Comparison of ENCODE assay signal across 13 cellular contexts in genomic region chr7:82036146-82036886, GRCh38.
A peak's percentile ranks its signal among the peaks of the same experiment; 100 is the strongest.
DNase-seq lines count a peak whose midpoint lies in the region; ATAC-seq and TF ChIP-seq lines count a peak whose summit lies in the region.
"Had no signal": no experiment of that assay in that cellular context is flagged by ENCODE, and none has a peak within 500 bp of the region (broad histone marks: within the 10 kb centered on the region; RNA-seq: fewer than 3 reads in every experiment).

No MANE protein-coding gene starts in this region.

- no peak overlapping the region for H3K9ac ChIP-seq in smooth muscle cell (ENCODE audit: low read depth)

- CTCF ChIA-PET in PC-9 (lab: Charles Lee) = no interaction called here
- CTCF ChIA-PET in OCI-LY7 (lab: Charles Lee; ENCODE audit: unreplicated experiment) = no interaction called here

- H4K20me1 ChIP-seq in smooth muscle cell (ENCODE audit: low read depth) = no peaks in the 10 kb centered on the region
- H4K20me1 ChIP-seq in PC-9 (ENCODE audit: insufficient read depth) = no peaks in the 10 kb centered on the region
- H4K20me1 ChIP-seq in OCI-LY7 (ENCODE audit: insufficient read depth, low read length) = no peaks in the 10 kb centered on the region

- ATAC-seq in SK-N-SH treated with all-trans-retinoic acid at 6 μM for 48 hours (peak; percentile 92), HG02571 (IDR thresholded peaks at IDR 0.05; ENCODE audit: unreplicated experiment) (no peak)
- ATAC-seq: HCT116 had no signal

- no peak overlapping the region for H3K4me2 ChIP-seq in smooth muscle cell
- no peak overlapping the region for H3K4me2 ChIP-seq in PC-9
- no peak overlapping the region for H3K4me2 ChIP-seq in OCI-LY7 (ENCODE audit: low read length)

- no peaks in the 10 kb centered on the region for H3K9me3 ChIP-seq in smooth muscle cell (replicated peaks; ENCODE audit: low read depth)
- H3K9me3 ChIP-seq in PC-9 (ENCODE audit: insufficient read depth, low read depth) = no peaks in the 10 kb centered on the region
- H3K9me3 ChIP-seq in OCI-LY7 (ENCODE audit: low read length) = no peaks in the 10 kb centered on the region
- H3K9me3 ChIP-seq: sigmoid colon had no signal

- H3K4me3 ChIP-seq in smooth muscle cell (no peak overlapping the region), PC-9 (no peak overlapping the region), OCI-LY7 (ENCODE audit: low read depth, low read length, poor library complexity, severe bottlenecking) (no peak overlapping the region)
- H3K4me3 ChIP-seq: sigmoid colon had no signal

- POLR2A ChIA-PET in PC-9 (lab: Charles Lee; ENCODE audit: unreplicated experiment) (interaction anchor here (0.7 kb wide), 1 partner anchor 410 kb away, joined by 5 read pairs; no protein-coding TSS in a partner anchor), OCI-LY7 (lab: Charles Lee) (no interaction called here)

- H3K79me2 ChIP-seq in smooth muscle cell (ENCODE audit: low read depth) (no peaks in the 10 kb centered on the region), PC-9 (ENCODE audit: low read depth) (no peaks in the 10 kb centered on the region), OCI-LY7 (ENCODE audit: insufficient read depth, low read depth, low read length) (no peaks in the 10 kb centered on the region)

- H3F3A ChIP-seq in smooth muscle cell (ENCODE audit: low read depth) (no peaks in the 10 kb centered on the region), PC-9 (ENCODE audit: insufficient read depth, low read depth) (no peaks in the 10 kb centered on the region)

- H3K27me3 ChIP-seq in smooth muscle cell (ENCODE audit: low read depth) (no peaks in the 10 kb centered on the region), PC-9 (ENCODE audit: insufficient read depth, low read depth) (no peaks in the 10 kb centered on the region)
- H3K27me3 ChIP-seq: sigmoid colon had no signal

- H3K36me3 ChIP-seq in smooth muscle cell (ENCODE audit: low read depth) (no peaks in the 10 kb centered on the region), PC-9 (ENCODE audit: low read depth) (no peaks in the 10 kb centered on the region), OCI-LY7 (ENCODE audit: insufficient read depth, low read length) (no peaks in the 10 kb centered on the region)
- H3K36me3 ChIP-seq: sigmoid colon had no signal

- no peak for TF ChIP-seq CTCF in smooth muscle cell (IDR thresholded peaks at IDR 0.05; ENCODE audit: borderline replicate concordance, insufficient read depth, poor library complexity, severe bottlenecking)
- no peak for TF ChIP-seq CTCF in PC-9 (conservative IDR thresholded peaks at IDR 0.05)
- TF ChIP-seq CTCF in OCI-LY7 (conservative IDR thresholded peaks at IDR 0.05; ENCODE audit: low read length) = no peak

- WGBS in smooth muscle cell (ENCODE audit: low lambda C conversion rate) = 81% methylated on average over 3 of the region's 3 CpGs

- H3K4me1 ChIP-seq in smooth muscle cell (ENCODE audit: low read depth) (no peaks in the 10 kb centered on the region), PC-9 (replicated peaks; ENCODE audit: insufficient read depth) (no peaks in the 10 kb centered on the region), OCI-LY7 (ENCODE audit: insufficient read depth, low read length, poor library complexity, severe bottlenecking) (no peaks in the 10 kb centered on the region)

- H3K27ac ChIP-seq in smooth muscle cell (ENCODE audit: low read depth) = peak overlapping the region; percentile 63
- H3K27ac ChIP-seq in PC-9 = no peak overlapping the region
- H3K27ac ChIP-seq in OCI-LY7 (ENCODE audit: low read depth, low read length, poor library complexity, severe bottlenecking) = no peak overlapping the region
- H3K27ac ChIP-seq: sigmoid colon had no signal

- DNase-seq in GM04504 (ENCODE audit: low read depth) (peak; percentile 64), fibroblast of peridontal ligament (ENCODE audit: extremely low read depth) (peak; percentile 90), smooth muscle cell (lab: John Stamatoyannopoulos, UW; ENCODE audit: unreplicated experiment) (no peak), PC-9 (no peak), OCI-LY7 (ENCODE audit: low spot score) (no peak)
- DNase-seq: activated T-cell treated with anti-CD3 and anti-CD28 coated beads for 4 hours; amygdala; effector memory CD4-positive, alpha-beta T cell; NCI-H2107; sigmoid colon had no signal

- no peaks in the 10 kb centered on the region; the same call in 1 of the 2 replicates for H3K9me2 ChIP-seq in PC-9 (ENCODE audit: insufficient read depth)
- H3K9me2 ChIP-seq in OCI-LY7 (ENCODE audit: insufficient read depth, low read length) = no peaks in the 10 kb centered on the region

- no peak overlapping the region for H2AFZ ChIP-seq in smooth muscle cell (ENCODE audit: low read depth)
- H2AFZ ChIP-seq in PC-9 = no peak overlapping the region
- no peak overlapping the region for H2AFZ ChIP-seq in OCI-LY7 (ENCODE audit: low read length)

- BruUV-seq in PC-9 (replicated peaks; lab: Mats Ljungman, UMichigan) (no TSS peak), OCI-LY7 (replicated peaks; lab: Mats Ljungman, UMichigan) (no TSS peak)

- intact Hi-C loops in PC-9 (cut with micrococcal nuclease; ENCODE audit: unreplicated experiment) = no loop called here
- intact Hi-C loops in OCI-LY7 (cut with micrococcal nuclease; ENCODE audit: unreplicated experiment) = no loop called here

TF ChIP-seq in SK-N-SH treated with all-trans-retinoic acid at 6 μM for 48 hours, 23 proteins besides CTCF, POLR2A, EP300 and RAD21 (continues in another document):
- TF ChIP-seq OSR1 (CRISPR knock-in tag; IDR thresholded peaks at IDR 0.05) = no peak
- no peak for TF ChIP-seq ZC3H10 (CRISPR knock-in tag; IDR thresholded peaks at IDR 0.05)
- TF ChIP-seq ZNF70 (CRISPR knock-in tag; IDR thresholded peaks at IDR 0.05) = no peak
- TF ChIP-seq ISL1 (CRISPR knock-in tag; IDR thresholded peaks at IDR 0.05) = no peak
- TF ChIP-seq ZFP30 (CRISPR knock-in tag; IDR thresholded peaks at IDR 0.05) = no peak
- TF ChIP-seq GLIS3 (CRISPR knock-in tag; IDR thresholded peaks at IDR 0.05) = no peak
- no peak for TF ChIP-seq ZNF8 (CRISPR knock-in tag; IDR thresholded peaks at IDR 0.05)
- no peak for TF ChIP-seq POU6F1 (CRISPR knock-in tag; IDR thresholded peaks at IDR 0.05; ENCODE audit: borderline replicate concordance, low read depth)
- TF ChIP-seq BACH2 (CRISPR knock-in tag; IDR thresholded peaks at IDR 0.05; ENCODE audit: borderline replicate concordance) = no peak
- TF ChIP-seq CSDC2 (CRISPR knock-in tag; IDR thresholded peaks at IDR 0.05) = no peak
- no peak for TF ChIP-seq PPARA (CRISPR knock-in tag; IDR thresholded peaks at IDR 0.05; ENCODE audit: borderline replicate concordance)
- TF ChIP-seq TOX (CRISPR knock-in tag; IDR thresholded peaks at IDR 0.05; ENCODE audit: borderline replicate concordance) = no peak
- TF ChIP-seq ARNTL (CRISPR knock-in tag; IDR thresholded peaks at IDR 0.05; ENCODE audit: borderline replicate concordance, low read depth) = no peak
- no peak for TF ChIP-seq TSHZ2 (CRISPR knock-in tag; IDR thresholded peaks at IDR 0.05)
- no peak for TF ChIP-seq SNAI2 (CRISPR knock-in tag; IDR thresholded peaks at IDR 0.05)

Comparison
In these comparisons a context has a peak if more than half of its experiments do, and no peak if none do; other contexts are left out.
1. DNase-seq: peak in GM04504 (single experiment) and fibroblast of peridontal ligament (single experiment); none in smooth muscle cell (single experiment), PC-9 (0 of 2) and OCI-LY7 (single experiment).